Comparison of ENCODE assay signal across 23 cellular contexts in the genomic region with DNA sequence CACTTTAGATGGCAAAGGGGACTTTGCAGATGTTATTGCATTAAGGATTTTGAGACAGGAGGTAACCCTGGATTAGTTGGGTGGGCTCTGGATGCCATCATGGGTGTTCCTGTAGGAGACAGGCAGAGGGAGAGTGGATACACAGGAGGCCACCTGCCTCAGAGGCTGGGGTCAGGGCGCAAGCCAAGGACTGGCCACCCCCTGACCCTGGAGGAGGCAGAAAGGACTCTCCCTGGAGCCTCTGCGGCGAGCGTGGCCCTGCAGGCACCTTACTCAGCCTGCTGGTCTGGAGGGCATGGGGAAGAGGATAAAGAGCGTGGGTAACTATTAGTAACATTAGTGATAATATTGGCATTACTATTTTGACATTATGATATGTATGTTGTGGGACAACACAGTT. TPM values are rescaled to one million over a fixed set of nuclear protein-coding genes. Genes with fewer than 3 reads are reported as not detected.
"Had no signal": no experiment of that assay in that cellular context is flagged by ENCODE, and none has a peak within 500 bp of the region (broad histone marks: within the 10 kb centered on the region; RNA-seq: fewer than 3 reads in every experiment).

No MANE protein-coding gene starts in this region.

- H3K4me1 ChIP-seq: esophagus squamous epithelium, neural progenitor cell, parathyroid adenoma, sigmoid colon, suprapubic skin, thyroid gland, upper lobe of left lung, vagina had no signal

- H3K27ac Mint-ChIP-seq: dendritic cell treated with granulocyte-macrophage colony-stimulating factor and Interleukin-4, amounts not matched to agents 40 ng/mL and 50 ng/mL, for 4 days; immature natural killer cell; naive thymus-derived CD8-positive, alpha-beta T cell; neural progenitor cell had no signal

- H3K9me3 ChIP-seq: esophagus squamous epithelium, mucosa of descending colon, sigmoid colon, suprapubic skin, thyroid gland, upper lobe of left lung, vagina had no signal

- H3K9me3 Mint-ChIP-seq: effector memory CD8-positive, alpha-beta T cell; immature natural killer cell; naive thymus-derived CD8-positive, alpha-beta T cell; neural progenitor cell had no signal

- H3K27ac ChIP-seq: epithelial cell of prostate, esophagus squamous epithelium, neural progenitor cell, parathyroid adenoma, sigmoid colon, skin epidermis, suprapubic skin, thyroid gland, upper lobe of left lung, vagina had no signal

- H3K27me3 ChIP-seq: neural progenitor cell, thyroid gland, upper lobe of left lung, vagina had no signal

- H3K4me3 ChIP-seq: esophagus squamous epithelium, mucosa of descending colon, neural progenitor cell, sigmoid colon, skin epidermis, suprapubic skin, thyroid gland, upper lobe of left lung, vagina had no signal

- H3K36me3 Mint-ChIP-seq: immature natural killer cell; naive thymus-derived CD8-positive, alpha-beta T cell; neural progenitor cell had no signal

- H3K36me3 ChIP-seq: esophagus squamous epithelium, neural progenitor cell, sigmoid colon, suprapubic skin, thyroid gland, upper lobe of left lung, vagina had no signal

- H3K4me3 Mint-ChIP-seq: dendritic cell treated with granulocyte-macrophage colony-stimulating factor and Interleukin-4, amounts not matched to agents 40 ng/mL and 50 ng/mL, for 4 days; effector memory CD8-positive, alpha-beta T cell; immature natural killer cell; naive thymus-derived CD8-positive, alpha-beta T cell; neural progenitor cell had no signal

- DNase-seq: effector memory CD8-positive, alpha-beta T cell; esophagus squamous epithelium; foreskin fibroblast; immature natural killer cell; left cardiac atrium; naive thymus-derived CD8-positive, alpha-beta T cell; occipital lobe; stimulated activated CD4-positive, alpha-beta T cell treated with anti-CD3 and anti-CD28 coated beads, Interleukin-12 subunit alpha, Interleukin-12 subunit beta, amount 100 ng/mL, for 4 hours; stimulated activated naive CD8-positive, alpha-beta T cell treated with anti-CD3 and anti-CD28 coated beads, Interleukin-15, Interleukin-2, amounts not matched to agents 100 U/mL and 50 U/mL, for 24 hours; thyroid gland; upper lobe of left lung had no signal

- ATAC-seq: effector memory CD8-positive, alpha-beta T cell; left cardiac atrium; mucosa of descending colon; naive thymus-derived CD8-positive, alpha-beta T cell; stimulated activated naive CD8-positive, alpha-beta T cell treated with anti-CD3 and anti-CD28 coated beads, Interleukin-15, Interleukin-2, amounts not matched to agents 100 U/mL and 50 U/mL, for 24 hours had no signal

- H3K4me1 Mint-ChIP-seq: immature natural killer cell, neural progenitor cell had no signal

RNA-seq across cellular contexts. Expression of gene OTOS, which starts 21.6 kb away (rescaled TPM):
- total RNA-seq: esophagus squamous epithelium; left cardiac atrium; liver; mucosa of descending colon; naive thymus-derived CD8-positive, alpha-beta T cell; pulmonary artery endothelial cell; sigmoid colon; suprapubic skin; upper lobe of left lung; vagina had no signal
- polyA plus RNA-seq: immature natural killer cell; keratinocyte; liver; naive thymus-derived CD8-positive, alpha-beta T cell; sigmoid colon had no signal
